Comparison of ENCODE assay signal across 1 cellular context in genomic region chr14:76947078-76947837, GRCh38.
TF ChIP-seq lines count a peak whose summit lies in the region.

No MANE protein-coding gene starts in this region.

TF ChIP-seq in HepG2, 621 proteins besides CTCF, POLR2A, EP300 and RAD21 (continued from another document and continues in another):
- TF ChIP-seq, protein P1, sequence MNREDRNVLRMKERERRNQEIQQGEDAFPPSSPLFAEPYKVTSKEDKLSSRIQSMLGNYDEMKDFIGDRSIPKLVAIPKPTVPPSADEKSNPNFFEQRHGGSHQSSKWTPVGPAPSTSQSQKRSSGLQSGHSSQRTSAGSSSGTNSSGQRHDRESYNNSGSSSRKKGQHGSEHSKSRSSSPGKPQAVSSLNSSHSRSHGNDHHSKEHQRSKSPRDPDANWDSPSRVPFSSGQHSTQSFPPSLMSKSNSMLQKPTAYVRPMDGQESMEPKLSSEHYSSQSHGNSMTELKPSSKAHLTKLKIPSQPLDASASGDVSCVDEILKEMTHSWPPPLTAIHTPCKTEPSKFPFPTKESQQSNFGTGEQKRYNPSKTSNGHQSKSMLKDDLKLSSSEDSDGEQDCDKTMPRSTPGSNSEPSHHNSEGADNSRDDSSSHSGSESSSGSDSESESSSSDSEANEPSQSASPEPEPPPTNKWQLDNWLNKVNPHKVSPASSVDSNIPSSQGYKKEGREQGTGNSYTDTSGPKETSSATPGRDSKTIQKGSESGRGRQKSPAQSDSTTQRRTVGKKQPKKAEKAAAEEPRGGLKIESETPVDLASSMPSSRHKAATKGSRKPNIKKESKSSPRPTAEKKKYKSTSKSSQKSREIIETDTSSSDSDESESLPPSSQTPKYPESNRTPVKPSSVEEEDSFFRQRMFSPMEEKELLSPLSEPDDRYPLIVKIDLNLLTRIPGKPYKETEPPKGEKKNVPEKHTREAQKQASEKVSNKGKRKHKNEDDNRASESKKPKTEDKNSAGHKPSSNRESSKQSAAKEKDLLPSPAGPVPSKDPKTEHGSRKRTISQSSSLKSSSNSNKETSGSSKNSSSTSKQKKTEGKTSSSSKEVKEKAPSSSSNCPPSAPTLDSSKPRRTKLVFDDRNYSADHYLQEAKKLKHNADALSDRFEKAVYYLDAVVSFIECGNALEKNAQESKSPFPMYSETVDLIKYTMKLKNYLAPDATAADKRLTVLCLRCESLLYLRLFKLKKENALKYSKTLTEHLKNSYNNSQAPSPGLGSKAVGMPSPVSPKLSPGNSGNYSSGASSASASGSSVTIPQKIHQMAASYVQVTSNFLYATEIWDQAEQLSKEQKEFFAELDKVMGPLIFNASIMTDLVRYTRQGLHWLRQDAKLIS (CRISPR knock-in tag; IDR thresholded peaks at IDR 0.05): no peak
- peak; percentile 29 for TF ChIP-seq TEAD3 (CRISPR knock-in tag; optimal IDR thresholded peaks at IDR 0.05; ENCODE audit: borderline replicate concordance)
- TF ChIP-seq MTA1 (CRISPR knock-in tag; IDR thresholded peaks at IDR 0.05; ENCODE audit: borderline replicate concordance): no peak
- no peak for TF ChIP-seq SP1 (IDR thresholded peaks at IDR 0.05)
- no peak for TF ChIP-seq SP1 (CRISPR knock-in tag; IDR thresholded peaks at IDR 0.05)
- TF ChIP-seq ZKSCAN5 (CRISPR knock-in tag; IDR thresholded peaks at IDR 0.05): no peak
- TF ChIP-seq PPARG (CRISPR knock-in tag; conservative IDR thresholded peaks at IDR 0.05): no peak
- TF ChIP-seq ZNF256 (CRISPR knock-in tag; conservative IDR thresholded peaks at IDR 0.05): no peak
- no peak for TF ChIP-seq THYN1 (CRISPR knock-in tag; IDR thresholded peaks at IDR 0.05; ENCODE audit: borderline replicate concordance, low read depth)
- TF ChIP-seq NFRKB (IDR thresholded peaks at IDR 0.05): no peak
- TF ChIP-seq ZNF264 (CRISPR knock-in tag; IDR thresholded peaks at IDR 0.05): no peak
- no peak for TF ChIP-seq CSRNP2 (CRISPR knock-in tag; conservative IDR thresholded peaks at IDR 0.05; ENCODE audit: low read depth)
- no peak for TF ChIP-seq NRL (CRISPR knock-in tag; IDR thresholded peaks at IDR 0.05; ENCODE audit: borderline replicate concordance)
- no peak for TF ChIP-seq ZFP90 (CRISPR knock-in tag; IDR thresholded peaks at IDR 0.05; ENCODE audit: borderline replicate concordance)
- no peak for TF ChIP-seq SUZ12 (IDR thresholded peaks at IDR 0.05; ENCODE audit: low read depth, low read length)
- TF ChIP-seq, protein P2, sequence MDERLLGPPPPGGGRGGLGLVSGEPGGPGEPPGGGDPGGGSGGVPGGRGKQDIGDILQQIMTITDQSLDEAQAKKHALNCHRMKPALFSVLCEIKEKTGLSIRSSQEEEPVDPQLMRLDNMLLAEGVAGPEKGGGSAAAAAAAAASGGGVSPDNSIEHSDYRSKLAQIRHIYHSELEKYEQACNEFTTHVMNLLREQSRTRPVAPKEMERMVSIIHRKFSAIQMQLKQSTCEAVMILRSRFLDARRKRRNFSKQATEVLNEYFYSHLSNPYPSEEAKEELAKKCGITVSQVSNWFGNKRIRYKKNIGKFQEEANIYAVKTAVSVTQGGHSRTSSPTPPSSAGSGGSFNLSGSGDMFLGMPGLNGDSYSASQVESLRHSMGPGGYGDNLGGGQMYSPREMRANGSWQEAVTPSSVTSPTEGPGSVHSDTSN (CRISPR knock-in tag; IDR thresholded peaks at IDR 0.05): no peak
- TF ChIP-seq MEIS1 (CRISPR knock-in tag; IDR thresholded peaks at IDR 0.05; ENCODE audit: borderline replicate concordance): no peak
- no peak for TF ChIP-seq ZNF563 (CRISPR knock-in tag; IDR thresholded peaks at IDR 0.05)
- no peak for TF ChIP-seq EHMT2 (IDR thresholded peaks at IDR 0.05; ENCODE audit: borderline replicate concordance, low read depth, low read length)
- TF ChIP-seq ZNF670 (CRISPR knock-in tag; IDR thresholded peaks at IDR 0.05; ENCODE audit: borderline replicate concordance): peak; percentile 29; the same call in 1 of the 2 replicates
- TF ChIP-seq ZSCAN21 (CRISPR knock-in tag; IDR thresholded peaks at IDR 0.05; ENCODE audit: borderline replicate concordance): no peak
- TF ChIP-seq ZNF3 (CRISPR knock-in tag; IDR thresholded peaks at IDR 0.05): no peak
- no peak for TF ChIP-seq ZNF550 (CRISPR knock-in tag; IDR thresholded peaks at IDR 0.05; ENCODE audit: borderline replicate concordance)
- no peak for TF ChIP-seq ZNF674 (CRISPR knock-in tag; IDR thresholded peaks at IDR 0.05; ENCODE audit: low read depth)
- TF ChIP-seq, protein P3, sequence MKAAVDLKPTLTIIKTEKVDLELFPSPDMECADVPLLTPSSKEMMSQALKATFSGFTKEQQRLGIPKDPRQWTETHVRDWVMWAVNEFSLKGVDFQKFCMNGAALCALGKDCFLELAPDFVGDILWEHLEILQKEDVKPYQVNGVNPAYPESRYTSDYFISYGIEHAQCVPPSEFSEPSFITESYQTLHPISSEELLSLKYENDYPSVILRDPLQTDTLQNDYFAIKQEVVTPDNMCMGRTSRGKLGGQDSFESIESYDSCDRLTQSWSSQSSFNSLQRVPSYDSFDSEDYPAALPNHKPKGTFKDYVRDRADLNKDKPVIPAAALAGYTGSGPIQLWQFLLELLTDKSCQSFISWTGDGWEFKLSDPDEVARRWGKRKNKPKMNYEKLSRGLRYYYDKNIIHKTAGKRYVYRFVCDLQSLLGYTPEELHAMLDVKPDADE (CRISPR knock-in tag; IDR thresholded peaks at IDR 0.05): no peak
- no peak; the same call in 1 of the 2 replicates for TF ChIP-seq ZMYM3 (CRISPR knock-in tag; IDR thresholded peaks at IDR 0.05)
- TF ChIP-seq ZBTB21 (CRISPR knock-in tag; IDR thresholded peaks at IDR 0.05): no peak
- no peak for TF ChIP-seq ASH2L (IDR thresholded peaks at IDR 0.05; ENCODE audit: insufficient read length, low read depth, low read length)
- no peak for TF ChIP-seq NFYC (CRISPR knock-in tag; IDR thresholded peaks at IDR 0.05)
- no peak for TF ChIP-seq ATF6 (CRISPR knock-in tag; conservative IDR thresholded peaks at IDR 0.05)
- TF ChIP-seq ZNF331 (CRISPR knock-in tag; IDR thresholded peaks at IDR 0.05): peak; percentile 20; the same call in 1 of the 2 replicates
- TF ChIP-seq RAD51 (IDR thresholded peaks at IDR 0.05; ENCODE audit: borderline replicate concordance): no peak
- TF ChIP-seq ZNF552 (CRISPR knock-in tag; IDR thresholded peaks at IDR 0.05; ENCODE audit: borderline replicate concordance): no peak
- no peak for TF ChIP-seq ZBTB3 (CRISPR knock-in tag; IDR thresholded peaks at IDR 0.05; ENCODE audit: borderline replicate concordance, low read depth)
- TF ChIP-seq MED1 (CRISPR knock-in tag; IDR thresholded peaks at IDR 0.05): 0 out of 2 replicates have a peak, but pooled peaks have one; percentile 34
- TF ChIP-seq HMGXB4 (CRISPR knock-in tag; IDR thresholded peaks at IDR 0.05; ENCODE audit: borderline replicate concordance in 1 of 2, low read depth in 1 of 2): peak; percentile 39 to 44; a peak in 2 of 4 replicates
- no peak for TF ChIP-seq ELF4 (CRISPR knock-in tag; IDR thresholded peaks at IDR 0.05; ENCODE audit: borderline replicate concordance)
- TF ChIP-seq, protein P4, sequence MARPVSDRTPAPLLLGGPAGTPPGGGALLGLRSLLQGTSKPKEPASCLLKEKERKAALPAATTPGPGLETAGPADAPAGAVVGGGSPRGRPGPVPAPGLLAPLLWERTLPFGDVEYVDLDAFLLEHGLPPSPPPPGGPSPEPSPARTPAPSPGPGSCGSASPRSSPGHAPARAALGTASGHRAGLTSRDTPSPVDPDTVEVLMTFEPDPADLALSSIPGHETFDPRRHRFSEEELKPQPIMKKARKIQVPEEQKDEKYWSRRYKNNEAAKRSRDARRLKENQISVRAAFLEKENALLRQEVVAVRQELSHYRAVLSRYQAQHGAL (CRISPR knock-in tag; IDR thresholded peaks at IDR 0.05; ENCODE audit: not compliant biosample characterization): no peak
- TF ChIP-seq GMEB1 (CRISPR knock-in tag; IDR thresholded peaks at IDR 0.05; ENCODE audit: borderline replicate concordance): no peak
- TF ChIP-seq, protein P5, sequence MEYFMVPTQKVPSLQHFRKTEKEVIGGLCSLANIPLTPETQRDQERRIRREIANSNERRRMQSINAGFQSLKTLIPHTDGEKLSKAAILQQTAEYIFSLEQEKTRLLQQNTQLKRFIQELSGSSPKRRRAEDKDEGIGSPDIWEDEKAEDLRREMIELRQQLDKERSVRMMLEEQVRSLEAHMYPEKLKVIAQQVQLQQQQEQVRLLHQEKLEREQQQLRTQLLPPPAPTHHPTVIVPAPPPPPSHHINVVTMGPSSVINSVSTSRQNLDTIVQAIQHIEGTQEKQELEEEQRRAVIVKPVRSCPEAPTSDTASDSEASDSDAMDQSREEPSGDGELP (IDR thresholded peaks at IDR 0.05; ENCODE audit: borderline replicate concordance, low read depth): peak; percentile 94
- TF ChIP-seq MIXL1 (CRISPR knock-in tag; IDR thresholded peaks at IDR 0.05): no peak
- TF ChIP-seq CHCHD3 (CRISPR knock-in tag; IDR thresholded peaks at IDR 0.05): no peak
- no peak for TF ChIP-seq SETDB1 (CRISPR knock-in tag; IDR thresholded peaks at IDR 0.05; ENCODE audit: borderline replicate concordance)
- TF ChIP-seq ZNF367 (CRISPR knock-in tag; IDR thresholded peaks at IDR 0.05; ENCODE audit: borderline replicate concordance): no peak
- TF ChIP-seq, protein P6, sequence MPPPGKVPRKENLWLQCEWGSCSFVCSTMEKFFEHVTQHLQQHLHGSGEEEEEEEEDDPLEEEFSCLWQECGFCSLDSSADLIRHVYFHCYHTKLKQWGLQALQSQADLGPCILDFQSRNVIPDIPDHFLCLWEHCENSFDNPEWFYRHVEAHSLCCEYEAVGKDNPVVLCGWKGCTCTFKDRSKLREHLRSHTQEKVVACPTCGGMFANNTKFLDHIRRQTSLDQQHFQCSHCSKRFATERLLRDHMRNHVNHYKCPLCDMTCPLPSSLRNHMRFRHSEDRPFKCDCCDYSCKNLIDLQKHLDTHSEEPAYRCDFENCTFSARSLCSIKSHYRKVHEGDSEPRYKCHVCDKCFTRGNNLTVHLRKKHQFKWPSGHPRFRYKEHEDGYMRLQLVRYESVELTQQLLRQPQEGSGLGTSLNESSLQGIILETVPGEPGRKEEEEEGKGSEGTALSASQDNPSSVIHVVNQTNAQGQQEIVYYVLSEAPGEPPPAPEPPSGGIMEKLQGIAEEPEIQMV (CRISPR knock-in tag; IDR thresholded peaks at IDR 0.05; ENCODE audit: low read depth): no peak; the same call in 1 of the 2 replicates
- TF ChIP-seq, protein P7, sequence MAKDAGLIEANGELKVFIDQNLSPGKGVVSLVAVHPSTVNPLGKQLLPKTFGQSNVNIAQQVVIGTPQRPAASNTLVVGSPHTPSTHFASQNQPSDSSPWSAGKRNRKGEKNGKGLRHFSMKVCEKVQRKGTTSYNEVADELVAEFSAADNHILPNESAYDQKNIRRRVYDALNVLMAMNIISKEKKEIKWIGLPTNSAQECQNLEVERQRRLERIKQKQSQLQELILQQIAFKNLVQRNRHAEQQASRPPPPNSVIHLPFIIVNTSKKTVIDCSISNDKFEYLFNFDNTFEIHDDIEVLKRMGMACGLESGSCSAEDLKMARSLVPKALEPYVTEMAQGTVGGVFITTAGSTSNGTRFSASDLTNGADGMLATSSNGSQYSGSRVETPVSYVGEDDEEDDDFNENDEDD (CRISPR knock-in tag; IDR thresholded peaks at IDR 0.05; ENCODE audit: borderline replicate concordance): peak; percentile 64
- no peak for TF ChIP-seq ZNF496 (CRISPR knock-in tag; IDR thresholded peaks at IDR 0.05; ENCODE audit: insufficient replicate concordance)
